In the genomic region with DNA sequence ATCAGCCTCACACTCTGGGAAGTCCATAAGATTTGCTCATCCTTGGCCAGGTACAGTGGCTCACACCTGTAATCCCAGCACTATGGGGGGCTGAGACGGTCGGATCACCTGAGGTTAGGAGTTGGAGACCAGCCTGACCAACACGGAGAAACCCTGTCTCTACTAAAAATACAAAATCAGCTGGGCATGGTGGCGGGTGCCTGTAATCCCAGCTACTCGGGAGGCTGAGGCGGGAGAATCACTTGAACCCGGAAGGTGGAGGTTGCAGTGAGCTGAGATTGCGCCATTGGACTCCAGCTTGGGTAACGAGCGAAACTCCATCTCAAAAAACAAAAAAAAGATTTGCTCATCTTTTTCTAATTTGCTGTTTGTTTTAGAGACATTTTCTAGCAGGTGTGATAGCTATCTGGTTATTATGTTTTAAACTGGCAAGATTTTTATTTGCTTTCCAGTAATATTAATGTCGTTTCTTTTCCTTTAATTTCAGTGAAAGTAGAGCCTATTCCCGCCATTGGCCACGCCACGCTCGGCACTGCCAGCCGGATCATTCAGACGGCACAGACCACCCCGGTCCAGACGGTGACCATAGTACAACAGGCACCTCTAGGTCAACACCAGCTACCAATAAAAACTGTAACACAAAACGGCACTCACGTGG, we compare ENCODE assay signal across 14 cellular contexts.
DNase-seq lines count a peak whose midpoint lies in the region; ATAC-seq and TF ChIP-seq lines count a peak whose summit lies in the region.
"Had no signal": no experiment of that assay in that cellular context is flagged by ENCODE, and none has a peak within 500 bp of the region (broad histone marks: within the 10 kb centered on the region; RNA-seq: fewer than 3 reads in every experiment).

No MANE protein-coding gene starts in this region.

- no peaks in the 10 kb centered on the region for H3K4me1 ChIP-seq in Caco-2

- ATAC-seq in GM19397 (IDR thresholded peaks at IDR 0.05; ENCODE audit: unreplicated experiment) (no peak), GM21619 (IDR thresholded peaks at IDR 0.05; ENCODE audit: unreplicated experiment) (no peak), GM18907 (IDR thresholded peaks at IDR 0.05; ENCODE audit: unreplicated experiment) (no peak)

- no peak overlapping the region for H3K4me3 ChIP-seq in Caco-2 (ENCODE audit: low read depth, low read length)
- H3K4me3 ChIP-seq: esophagus squamous epithelium, upper lobe of right lung had no signal

- peaks cover 14% of the 10 kb centered on the region for H3K4me1 Mint-ChIP-seq in T-helper 1 cell treated with Interleukin-12 subunit alpha and Interleukin-12 subunit beta and Interleukin-4 antibody, amounts not matched to agents 30 μg/mL and 1 μg/mL, for 36 hours (ENCODE audit: low read depth)
- no peaks in the 10 kb centered on the region for H3K4me1 Mint-ChIP-seq in Caco-2 (ENCODE audit: low read depth, unreplicated experiment)
- no peaks in the 10 kb centered on the region for H3K4me1 Mint-ChIP-seq in brain
- H3K4me1 Mint-ChIP-seq in neural crest cell: no peaks in the 10 kb centered on the region

- peaks cover 11% of the 10 kb centered on the region for H3K36me3 ChIP-seq in Caco-2 (ENCODE audit: control insufficient read depth, insufficient read depth, low read length)

- H3K36me3 Mint-ChIP-seq in T-helper 1 cell treated with Interleukin-12 subunit alpha and Interleukin-12 subunit beta and Interleukin-4 antibody, amounts not matched to agents 30 μg/mL and 1 μg/mL, for 36 hours (ENCODE audit: low read depth): peaks cover 25% of the 10 kb centered on the region
- H3K36me3 Mint-ChIP-seq in Caco-2 (ENCODE audit: insufficient read depth, unreplicated experiment) (peaks cover 83% of the 10 kb centered on the region), brain (peaks cover 56% of the 10 kb centered on the region), neural crest cell (ENCODE audit: low read depth) (peaks cover 14% of the 10 kb centered on the region)

- POLR2A ChIA-PET in Caco-2 (lab: Charles Lee): no interaction called here

- H3K9me3 Mint-ChIP-seq in T-helper 1 cell treated with Interleukin-12 subunit alpha and Interleukin-12 subunit beta and Interleukin-4 antibody, amounts not matched to agents 30 μg/mL and 1 μg/mL, for 36 hours: no peaks in the 10 kb centered on the region
- no peaks in the 10 kb centered on the region for H3K9me3 Mint-ChIP-seq in Caco-2 (ENCODE audit: unreplicated experiment)
- no peaks in the 10 kb centered on the region for H3K9me3 Mint-ChIP-seq in brain
- no peaks in the 10 kb centered on the region for H3K9me3 Mint-ChIP-seq in neural crest cell
- H3K9me3 Mint-ChIP-seq: activated naive CD4-positive, alpha-beta T cell treated with anti-CD3 and anti-CD28 coated beads for 36 hours had no signal

- intact Hi-C loops in Caco-2 (cut with micrococcal nuclease; ENCODE audit: unreplicated experiment): no loop called here

- H3K4me3 Mint-ChIP-seq in T-helper 1 cell treated with Interleukin-12 subunit alpha and Interleukin-12 subunit beta and Interleukin-4 antibody, amounts not matched to agents 30 μg/mL and 1 μg/mL, for 36 hours: no peak overlapping the region
- no peak overlapping the region for H3K4me3 Mint-ChIP-seq in Caco-2 (ENCODE audit: unreplicated experiment)
- H3K4me3 Mint-ChIP-seq in brain: no peak overlapping the region
- H3K4me3 Mint-ChIP-seq in neural crest cell: peak overlapping the region; percentile 39
- H3K4me3 Mint-ChIP-seq: activated naive CD4-positive, alpha-beta T cell treated with anti-CD3 and anti-CD28 coated beads for 36 hours had no signal

- no peak for DNase-seq in T-helper 1 cell
- no peak for DNase-seq in Caco-2
- no peak for DNase-seq in neural crest cell (ENCODE audit: low read depth, low spot score)
- DNase-seq: 8988T; activated naive CD4-positive, alpha-beta T cell treated with anti-CD3 and anti-CD28 coated beads for 36 hours; esophagus squamous epithelium; NCI-H1417 treated with DMSO at 0.1 percent for 48 hours; SW 1271 had no signal

- no peaks in the 10 kb centered on the region for H3K27me3 ChIP-seq in Caco-2 (replicated peaks; ENCODE audit: control insufficient read depth, insufficient read depth, low read length)
- H3K27me3 ChIP-seq: esophagus squamous epithelium, upper lobe of right lung had no signal

- H3K27me3 Mint-ChIP-seq in T-helper 1 cell treated with Interleukin-12 subunit alpha and Interleukin-12 subunit beta and Interleukin-4 antibody, amounts not matched to agents 30 μg/mL and 1 μg/mL, for 36 hours (ENCODE audit: low read depth): no peaks in the 10 kb centered on the region
- no peaks in the 10 kb centered on the region for H3K27me3 Mint-ChIP-seq in Caco-2 (ENCODE audit: insufficient read depth, unreplicated experiment)
- H3K27me3 Mint-ChIP-seq in brain: no peaks in the 10 kb centered on the region
- no peaks in the 10 kb centered on the region for H3K27me3 Mint-ChIP-seq in neural crest cell (ENCODE audit: low read depth)

- TF ChIP-seq CTCF in Caco-2 (IDR thresholded peaks at IDR 0.05; ENCODE audit: insufficient read depth in 1 of 2, low read depth in 1 of 2, low read length in 1 of 2, severe bottlenecking in 1 of 2, unreplicated experiment in 1 of 2) (no peak), brain (conservative IDR thresholded peaks at IDR 0.05) (no peak), neural crest cell (conservative IDR thresholded peaks at IDR 0.05) (no peak)

- CTCF ChIA-PET in Caco-2 (lab: Charles Lee): no interaction called here

- BruUV-seq in Caco-2 (replicated peaks; lab: Mats Ljungman, UMichigan): no TSS peak

- peak overlapping the region; percentile 31 for H3K27ac Mint-ChIP-seq in T-helper 1 cell treated with Interleukin-12 subunit alpha and Interleukin-12 subunit beta and Interleukin-4 antibody, amounts not matched to agents 30 μg/mL and 1 μg/mL, for 36 hours
- H3K27ac Mint-ChIP-seq in Caco-2 (ENCODE audit: unreplicated experiment): peak overlapping the region; percentile 30
- peak overlapping the region in 3 of 5 experiments; percentile 44 to 92 (median 74) for H3K27ac Mint-ChIP-seq in brain
- H3K27ac Mint-ChIP-seq in neural crest cell (ENCODE audit: unreplicated experiment): no peak overlapping the region

- no peaks in the 10 kb centered on the region for H3K9me3 ChIP-seq in Caco-2
- H3K9me3 ChIP-seq: esophagus squamous epithelium, upper lobe of right lung had no signal
